ENCODE assay signal across 8 cellular contexts in the genomic region with DNA sequence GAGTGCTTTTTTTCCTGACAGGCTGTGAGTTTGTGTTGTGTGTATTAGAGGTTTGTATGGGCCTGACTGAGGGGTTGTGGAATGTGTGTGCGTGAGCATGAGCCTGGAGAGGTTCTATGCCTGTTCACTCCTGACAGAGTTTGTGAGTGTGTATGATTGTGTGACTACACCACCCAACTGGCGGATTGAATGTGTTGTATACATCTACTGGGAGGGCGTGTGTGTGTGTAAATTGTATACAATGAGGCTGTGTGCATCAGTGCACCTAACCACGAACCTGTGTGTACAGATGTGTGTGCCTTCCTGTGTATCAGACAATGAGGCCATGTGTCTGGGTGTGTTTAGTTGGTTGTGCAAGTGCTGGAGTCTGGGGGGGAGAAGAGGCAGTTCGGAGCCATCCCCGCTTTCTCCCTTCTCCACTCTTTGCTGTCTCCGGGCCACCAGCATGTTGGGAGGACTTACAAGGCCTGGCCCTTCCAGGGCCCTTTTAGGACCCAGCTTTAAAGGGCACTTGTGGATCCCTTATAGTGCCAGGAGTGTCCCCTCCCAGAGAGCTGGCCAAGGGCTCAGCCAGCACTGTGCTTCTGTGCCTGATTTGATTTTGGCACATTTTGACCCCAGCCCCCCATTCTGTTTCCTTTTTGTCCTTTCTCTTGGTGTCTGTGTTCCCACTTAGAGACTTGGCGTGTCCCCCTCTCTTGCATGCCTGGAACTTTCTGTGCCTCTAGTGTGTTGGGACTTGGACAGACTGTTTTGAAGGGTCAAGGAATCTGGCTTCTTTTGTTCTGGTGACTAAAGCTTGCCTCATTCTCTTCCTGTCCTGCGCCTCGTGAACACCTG. TPM values are rescaled to one million over a fixed set of nuclear protein-coding genes. Genes with fewer than 3 reads are reported as not detected.
DNase-seq lines count a peak whose midpoint lies in the region; ATAC-seq, FAIRE-seq and TF ChIP-seq lines count a peak whose summit lies in the region.

No MANE protein-coding gene starts in this region.

- no peaks in the 10 kb centered on the region for H3K36me3 Mint-ChIP-seq in stimulated activated effector memory CD8-positive, alpha-beta T cell treated with anti-CD3 and anti-CD28 coated beads, Interleukin-12 subunit alpha, Interleukin-12 subunit beta, amount 100 ng/mL, for 72 hours

- H3K9me3 ChIP-seq in A673 (ENCODE audit: low read depth, low read length, poor library complexity, severe bottlenecking): no peaks in the 10 kb centered on the region
- no peaks in the 10 kb centered on the region for H3K9me3 ChIP-seq in keratinocyte (ENCODE audit: control insufficient read depth, low read depth, low read length)

- H3K4me1 Mint-ChIP-seq in stimulated activated effector memory CD8-positive, alpha-beta T cell treated with anti-CD3 and anti-CD28 coated beads, Interleukin-12 subunit alpha, Interleukin-12 subunit beta, amount 100 ng/mL, for 72 hours: peaks cover 15% of the 10 kb centered on the region

- H3K79me2 ChIP-seq in keratinocyte (ENCODE audit: control insufficient read depth, insufficient read depth, low read length): peaks cover 70% of the 10 kb centered on the region

- no TSS peak for BruUV-seq in A673 (replicated peaks; lab: Mats Ljungman, UMichigan)

- H3K9me3 Mint-ChIP-seq in stimulated activated effector memory CD8-positive, alpha-beta T cell treated with anti-CD3 and anti-CD28 coated beads, Interleukin-12 subunit alpha, Interleukin-12 subunit beta, amount 100 ng/mL, for 72 hours: no peaks in the 10 kb centered on the region

- intact Hi-C loops in A673 (cut with micrococcal nuclease; ENCODE audit: unreplicated experiment): no loop called here

- CTCF ChIA-PET in A673 (lab: Charles Lee): no interaction called here

- FAIRE-seq in keratinocyte (lab: Jason Lieb, UNC): peak; percentile 41

- H3K27ac Mint-ChIP-seq in stimulated activated effector memory CD8-positive, alpha-beta T cell treated with anti-CD3 and anti-CD28 coated beads, Interleukin-12 subunit alpha, Interleukin-12 subunit beta, amount 100 ng/mL, for 72 hours: no peak overlapping the region

- H3K36me3 ChIP-seq in A673 (ENCODE audit: insufficient read depth, low read length, poor library complexity, severe bottlenecking) (no peaks in the 10 kb centered on the region), keratinocyte (ENCODE audit: control insufficient read depth in 2 of 2, extremely low read depth in 1 of 2, insufficient read depth in 2 of 2, low read length in 2 of 2) (no peaks in the 10 kb centered on the region)

- H3K4me2 ChIP-seq in keratinocyte (ENCODE audit: control insufficient read depth, extremely low read depth, insufficient read depth, low read depth, low read length): peak overlapping the region; percentile 87

- peak overlapping the region; percentile 58 for H3K4me3 ChIP-seq in A673 (ENCODE audit: low read depth, low read length, poor library complexity, severe bottlenecking)
- peak overlapping the region; percentile 54 for H3K4me3 ChIP-seq in astrocyte of the cerebellum (ENCODE audit: low read depth, low read length)
- peak overlapping the region; percentile 56 to 88 (median 84) for H3K4me3 ChIP-seq in keratinocyte (ENCODE audit: control insufficient read depth in 2 of 3, extremely low read depth in 1 of 3, insufficient read depth in 2 of 3, low read depth in 1 of 3, low read length in 3 of 3)

- peak overlapping the region; percentile 30 for H3K4me3 Mint-ChIP-seq in stimulated activated effector memory CD8-positive, alpha-beta T cell treated with anti-CD3 and anti-CD28 coated beads, Interleukin-12 subunit alpha, Interleukin-12 subunit beta, amount 100 ng/mL, for 72 hours

- peak overlapping the region; percentile 81 for H3K9ac ChIP-seq in keratinocyte (ENCODE audit: control insufficient read depth, extremely low read depth, insufficient read depth, low read length)

- peak; percentile 8 for DNase-seq in A673 (ENCODE audit: low spot score)
- peak; percentile 51 for DNase-seq in HCEC 1CT
- DNase-seq in astrocyte of the cerebellum (ENCODE audit: low read depth): no peak
- no peak for DNase-seq in keratinocyte (ENCODE audit: low read depth, low spot score)
- DNase-seq in stimulated activated effector memory CD8-positive, alpha-beta T cell treated with anti-CD3 and anti-CD28 coated beads, Interleukin-12 subunit alpha, Interleukin-12 subunit beta, amount 100 ng/mL, for 72 hours (ENCODE audit: low spot score in 2 of 2): no peak
- no peak for DNase-seq in NOMO-1 treated with DMSO at 0.1 percent for 48 hours (lab: John Stamatoyannopoulos, UW; ENCODE audit: unreplicated experiment)
- no peak for DNase-seq in iPS-NIHi7 (ENCODE audit: extremely low spot score)

- in situ Hi-C loops in astrocyte of the cerebellum (cut with HindIII; ENCODE audit: low sequenced_read_pairs): no loop called here

- H3K27ac ChIP-seq in A673 (ENCODE audit: low read depth, low read length, poor library complexity, severe bottlenecking) (no peak overlapping the region), keratinocyte (ENCODE audit: control insufficient read depth, insufficient read depth, low read length) (peak overlapping the region; percentile 70)

- H3K4me1 ChIP-seq in A673 (ENCODE audit: insufficient read depth, low read length, poor library complexity, severe bottlenecking) (peaks cover 4% of the 10 kb centered on the region), keratinocyte (ENCODE audit: control insufficient read depth, extremely low read depth, insufficient read depth, low read length) (peaks cover 44% of the 10 kb centered on the region)

- H4K20me1 ChIP-seq in keratinocyte (ENCODE audit: control insufficient read depth, extremely low read depth, insufficient read depth, low read length): peaks cover 10% of the 10 kb centered on the region

- no peaks in the 10 kb centered on the region for H3K9me1 ChIP-seq in keratinocyte (ENCODE audit: control insufficient read depth, extremely low read depth, insufficient read depth, low read length)

- POLR2A ChIA-PET in A673 (lab: Charles Lee; ENCODE audit: low non-redundant PET): no interaction called here

- dilution Hi-C loops in keratinocyte (cut with MboI; ENCODE audit: extremely low pct_ligation_motif_present, low sequenced_read_pairs): no loop called here

- TF ChIP-seq CTCF in A673 (conservative IDR thresholded peaks at IDR 0.05; ENCODE audit: low read depth, low read length) (no peak), astrocyte of the cerebellum (IDR thresholded peaks at IDR 0.05; ENCODE audit: low read depth, low read length, missing control alignments) (no peak), keratinocyte (optimal IDR thresholded peaks at IDR 0.05 in 1 of 3, IDR thresholded peaks at IDR 0.05 in 1 of 3, conservative IDR thresholded peaks at IDR 0.05 in 1 of 3; ENCODE audit: extremely low read depth in 1 of 3, insufficient read depth in 2 of 3, low read length in 3 of 3) (no peak)

- no peak for ATAC-seq in stimulated activated effector memory CD8-positive, alpha-beta T cell treated with anti-CD3 and anti-CD28 coated beads, Interleukin-12 subunit alpha, Interleukin-12 subunit beta, amount 100 ng/mL, for 72 hours
- no peak for ATAC-seq in GM18909 (IDR thresholded peaks at IDR 0.05; ENCODE audit: poor library complexity, unreplicated experiment)

- peak overlapping the region; percentile 14 for H2AFZ ChIP-seq in keratinocyte (ENCODE audit: control insufficient read depth, low read length)

- no peaks in the 10 kb centered on the region for H3K27me3 ChIP-seq in A673 (replicated peaks; ENCODE audit: insufficient read depth, low read depth, low read length, poor library complexity)
- H3K27me3 ChIP-seq in keratinocyte (ENCODE audit: control insufficient read depth, extremely low read depth, insufficient read depth, low read length): no peaks in the 10 kb centered on the region

RNA-seq across cellular contexts. Expression of a gene that starts 1.3 kb away (rescaled TPM):
- 13.2 and 14.0 TPM in 2 replicates for total RNA-seq in A673 (2021)
- polyA plus RNA-seq in keratinocyte: 77.7 to 83.2 TPM (median 83.0 TPM) in 3 replicates
- polyA plus RNA-seq in keratinocyte (2011; ENCODE audit: low read depth): 8.3 TPM
- 63.8 and 80.6 TPM in 2 replicates for polyA plus RNA-seq in keratinocyte (2011; cell fraction: cytosol; rRNA removed)
- 62.6 and 70.5 TPM in 2 replicates for polyA plus RNA-seq in keratinocyte (2011; cell fraction: nucleus; rRNA removed)
- polyA plus RNA-seq in keratinocyte (2012; ENCODE audit: low replicate concordance): 43.9 and 69.2 TPM in 2 replicates
- polyA minus RNA-seq in keratinocyte: 104 to 118 TPM (median 106 TPM) in 3 replicates
- polyA minus RNA-seq in keratinocyte (2011; cell fraction: cytosol; rRNA and poly(A)+ RNA removed): 52.8 TPM
- polyA minus RNA-seq in keratinocyte (2011; cell fraction: nucleus; rRNA and poly(A)+ RNA removed): 31.5 and 49.4 TPM in 2 replicates

Comparison
In these comparisons a context has a peak if more than half of its experiments do, and no peak if none do; other contexts are left out.
1. DNase-seq: peak in A673 (single experiment) and HCEC 1CT (single experiment); none in astrocyte of the cerebellum (single experiment), keratinocyte (single experiment), stimulated activated effector memory CD8-positive, alpha-beta T cell treated with anti-CD3 and anti-CD28 coated beads, Interleukin-12 subunit alpha, Interleukin-12 subunit beta, amount 100 ng/mL, for 72 hours (0 of 2), NOMO-1 treated with DMSO at 0.1 percent for 48 hours (single experiment) and iPS-NIHi7 (single experiment).
2. Peak in every context shown above with its lines, with median percentiles within 50 percentile points of each other: H3K4me3 ChIP-seq.